In the genomic region with DNA sequence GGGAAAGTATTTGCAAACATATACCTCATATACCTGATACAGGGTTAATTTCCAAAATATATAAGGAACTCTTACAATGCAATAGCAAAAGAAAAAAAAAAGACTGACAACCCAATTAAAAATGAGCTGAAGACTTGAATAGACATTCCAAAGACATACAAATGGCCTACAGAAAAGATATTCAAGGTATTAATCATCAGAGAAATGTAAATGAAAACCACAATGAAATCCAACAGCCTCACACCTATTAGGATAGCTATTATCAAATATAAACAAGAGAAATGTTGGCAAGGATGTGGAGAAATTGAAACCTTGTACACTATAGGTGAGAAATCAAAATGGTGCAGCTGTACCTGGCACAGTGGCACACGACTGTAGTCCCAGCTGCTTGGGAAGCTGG, we compare ENCODE assay signal across 31 cellular contexts. TPM values are rescaled to one million over a fixed set of nuclear protein-coding genes. Genes with fewer than 3 reads are reported as not detected.
"Had no signal": no experiment of that assay in that cellular context is flagged by ENCODE, and none has a peak within 500 bp of the region (broad histone marks: within the 10 kb centered on the region; RNA-seq: fewer than 3 reads in every experiment).

No MANE protein-coding gene starts in this region.

- H3K27ac ChIP-seq: ascending aorta, epithelial cell of prostate, esophagus squamous epithelium, VCaP had no signal

- H3K4me3 ChIP-seq: ascending aorta, esophagus squamous epithelium had no signal

- H3K4me1 ChIP-seq: ascending aorta, esophagus squamous epithelium had no signal

- FAIRE-seq: colon, frontal cortex, TTC549 had no signal

- DNase-seq: activated CD4-positive, alpha-beta memory T cell treated with anti-CD3 and anti-CD28 coated beads, Interleukin-2, amount 10 ng/mL, durations not matched to agents 7 days and 5 days; activated CD4-positive, alpha-beta T cell treated with anti-CD3 and anti-CD28 coated beads for 1 hour; activated CD4-positive, alpha-beta T cell treated with anti-CD3 and anti-CD28 coated beads for 4 hours; activated CD4-positive, alpha-beta T cell treated with anti-CD3 and anti-CD28 coated beads, Interleukin-2, amount 10 ng/mL, durations not matched to agents 7 days and 5 days; activated CD4-positive, alpha-beta T cell treated with anti-CD3 and anti-CD28 coated beads, Interleukin-2, amount 50 U/mL, for 4 hours; activated CD8-positive, alpha-beta memory T cell treated with anti-CD3 and anti-CD28 coated beads, Interleukin-2, amount 50 U/mL, for 48 hours; activated gamma-delta T cell; activated naive CD4-positive, alpha-beta T cell; activated naive CD4-positive, alpha-beta T cell treated with anti-CD3 and anti-CD28 coated beads, Interleukin-2, amount 10 ng/mL, durations not matched to agents 7 days and 5 days; activated naive CD8-positive, alpha-beta T cell treated with anti-CD3 and anti-CD28 coated beads, Interleukin-2, amount 10 ng/mL, durations not matched to agents 7 days and 5 days; activated T-cell treated with anti-CD3 and anti-CD28 coated beads for 4 hours; activated T-cell treated with anti-CD3 and anti-CD28 coated beads, Interleukin-2, amount 50 U/mL, for 24 hours; activated T-cell treated with anti-CD3 and anti-CD28 coated beads, Interleukin-2, amount 50 U/mL, for 72 hours; caudate nucleus; cortex of kidney; dermis blood vessel endothelial cell; effector CD4-positive, alpha-beta T cell; effector memory CD8-positive, alpha-beta T cell; esophagus squamous epithelium; head of caudate nucleus; T-cell; T1000 had no signal

- H3K36me3 ChIP-seq: ascending aorta, esophagus squamous epithelium had no signal

- ATAC-seq: activated naive CD4-positive, alpha-beta T cell treated with anti-CD3 and anti-CD28 coated beads, Interleukin-2, amount 50 U/mL, for 72 hours; activated T-cell treated with anti-CD3 and anti-CD28 coated beads, Interleukin-2, amount 50 U/mL, for 72 hours; effector memory CD8-positive, alpha-beta T cell; T-cell; WTC11 had no signal

- H3K27me3 ChIP-seq: ascending aorta, esophagus squamous epithelium had no signal

- H3K9me3 ChIP-seq: ascending aorta, esophagus squamous epithelium had no signal

RNA-seq across cellular contexts. Expression of a gene that starts 25.7 kb away (rescaled TPM):
- total RNA-seq: fibroblast of villous mesenchyme had no signal
